9 cellular contexts compared by ENCODE assay signal in the genomic region with DNA sequence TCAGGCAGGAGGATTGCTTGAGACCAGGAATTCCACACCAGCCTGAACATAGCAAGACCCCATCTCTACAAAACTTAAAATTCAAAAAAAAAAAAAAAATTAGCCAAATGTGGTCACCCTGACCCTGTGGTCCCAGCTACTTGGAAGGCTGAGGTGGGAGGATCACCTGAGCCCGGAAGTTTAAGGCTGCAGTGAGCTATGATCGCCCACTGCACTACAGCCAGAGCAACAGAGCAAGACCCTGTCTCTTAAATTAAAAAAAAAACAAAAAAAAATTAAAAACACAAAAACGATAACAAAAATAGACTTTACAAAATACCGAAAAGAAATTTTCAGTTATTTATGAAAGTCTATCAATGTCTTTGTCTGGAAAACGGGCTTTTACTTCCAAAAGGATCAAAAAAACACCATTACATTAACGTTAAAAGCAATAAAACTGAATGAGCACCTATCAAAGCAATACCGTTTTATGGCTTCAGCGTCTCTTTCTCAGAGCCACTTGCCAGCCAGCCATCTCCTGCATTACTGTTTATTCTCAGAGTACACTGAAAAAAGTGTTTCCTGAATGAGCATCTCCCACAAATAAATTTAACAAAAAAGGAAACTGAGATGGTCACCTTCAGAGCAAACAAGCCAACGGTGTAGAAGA. TPM values are rescaled to one million over a fixed set of nuclear protein-coding genes. Genes with fewer than 3 reads are reported as not detected.
A peak's percentile ranks its signal among the peaks of the same experiment; 100 is the strongest.
DNase-seq lines count a peak whose midpoint lies in the region; ATAC-seq and TF ChIP-seq lines count a peak whose summit lies in the region.
"Had no signal": no experiment of that assay in that cellular context is flagged by ENCODE, and none has a peak within 500 bp of the region (broad histone marks: within the 10 kb centered on the region; RNA-seq: fewer than 3 reads in every experiment).

No MANE protein-coding gene starts in this region.

- H3K27ac ChIP-seq in ACC112 (ENCODE audit: low read depth, low read length) (peak overlapping the region; percentile 65), GM23248 (peak overlapping the region; percentile 86), muscle layer of duodenum (ENCODE audit: low read length) (peak overlapping the region; percentile 49), uterus (no peak overlapping the region)

- peak overlapping the region; percentile 65 for H3K4me2 ChIP-seq in GM23248 (ENCODE audit: unreplicated experiment)

- H3K79me2 ChIP-seq in ACC112 (ENCODE audit: control insufficient read depth, insufficient read depth, low read length, unreplicated experiment) = peaks cover 94% of the 10 kb centered on the region
- H3K79me2 ChIP-seq in GM23248 (ENCODE audit: insufficient read depth) = peaks cover 95% of the 10 kb centered on the region

- H3K9me3 Mint-ChIP-seq in activated naive CD8-positive, alpha-beta T cell treated with anti-CD3 and anti-CD28 coated beads for 36 hours = no peaks in the 10 kb centered on the region

- no peaks in the 10 kb centered on the region for H3K9me2 ChIP-seq in GM23248 (ENCODE audit: insufficient read depth)

- no peak for TF ChIP-seq CTCF in uterus (IDR thresholded peaks at IDR 0.05)

- peak overlapping the region; percentile 68 for H3K9ac ChIP-seq in GM23248

- H3K9me3 ChIP-seq in GM23248 (ENCODE audit: low read depth) = no peaks in the 10 kb centered on the region
- no peaks in the 10 kb centered on the region for H3K9me3 ChIP-seq in muscle layer of duodenum (ENCODE audit: control insufficient read depth in 1 of 2, low read length in 2 of 2)
- no peaks in the 10 kb centered on the region for H3K9me3 ChIP-seq in uterus

- H3K4me3 ChIP-seq in ACC112 (ENCODE audit: low read depth, low read length) (peak overlapping the region; percentile 30; the same call in 1 of the 2 replicates), GM23248 (peak overlapping the region; percentile 47), muscle layer of duodenum (ENCODE audit: low read depth in 1 of 2, low read length in 2 of 2) (peak overlapping the region; percentile 21 to 38), uterus (no peak overlapping the region)

- peak overlapping the region; percentile 78 for H3K27ac Mint-ChIP-seq in activated naive CD8-positive, alpha-beta T cell treated with anti-CD3 and anti-CD28 coated beads for 36 hours

- H3K4me1 Mint-ChIP-seq in activated naive CD8-positive, alpha-beta T cell treated with anti-CD3 and anti-CD28 coated beads for 36 hours = peaks cover 83% of the 10 kb centered on the region

- peaks cover 62% of the 10 kb centered on the region for H4K20me1 ChIP-seq in GM23248 (ENCODE audit: insufficient read depth)

- intact Hi-C loops in uterus (cut with DNase I; ENCODE audit: low total_unique reads) = no loop called here

- H3K36me3 Mint-ChIP-seq in activated naive CD8-positive, alpha-beta T cell treated with anti-CD3 and anti-CD28 coated beads for 36 hours = peaks cover 22% of the 10 kb centered on the region

- no peaks in the 10 kb centered on the region for H3K36me3 ChIP-seq in ACC112 (ENCODE audit: insufficient read depth, low read length)
- no peaks in the 10 kb centered on the region for H3K36me3 ChIP-seq in GM23248 (ENCODE audit: low read depth)
- no peaks in the 10 kb centered on the region for H3K36me3 ChIP-seq in muscle layer of duodenum (ENCODE audit: control insufficient read depth in 1 of 2, insufficient read depth in 2 of 2, low read length in 2 of 2)
- no peaks in the 10 kb centered on the region for H3K36me3 ChIP-seq in uterus

- in situ Hi-C loops in GM23248 (cut with MboI) = no loop called here

- no peak for DNase-seq in GM23248
- DNase-seq in activated naive CD8-positive, alpha-beta T cell treated with anti-CD3 and anti-CD28 coated beads for 36 hours = no peak
- no peak for DNase-seq in cerebellar cortex (ENCODE audit: low spot score)
- no peak for DNase-seq in middle frontal gyrus (ENCODE audit: extremely low spot score, low spot score)
- no peak for DNase-seq in uterus
- DNase-seq: Calu3 had no signal

- no peak for ATAC-seq in HG02678 (IDR thresholded peaks at IDR 0.05; ENCODE audit: unreplicated experiment)

- H3F3A ChIP-seq in GM23248 (ENCODE audit: insufficient read depth) = peaks cover 52% of the 10 kb centered on the region

- H3K4me1 ChIP-seq in ACC112 (ENCODE audit: control insufficient read depth, insufficient read depth, low read length, unreplicated experiment) (peaks cover 56% of the 10 kb centered on the region), GM23248 (ENCODE audit: insufficient read depth) (peaks cover 70% of the 10 kb centered on the region), muscle layer of duodenum (ENCODE audit: control insufficient read depth in 1 of 2, insufficient read depth in 2 of 2, low read length in 2 of 2) (peaks cover 35 to 83% of the 10 kb centered on the region in 2 donors), uterus (peaks cover 7 to 35% of the 10 kb centered on the region in 2 donors)

- no peaks in the 10 kb centered on the region for H3K27me3 Mint-ChIP-seq in activated naive CD8-positive, alpha-beta T cell treated with anti-CD3 and anti-CD28 coated beads for 36 hours

- WGBS in GM23248 (ENCODE audit: low coverage in 1 of 2, low lambda C conversion rate in 2 of 2, missing lambda C conversion rate in 2 of 2), 2 experiments = 61 to 66% methylated on average over 9 of the region's 9 CpGs

- TF ChIP-seq POLR2A in uterus (IDR thresholded peaks at IDR 0.05) = no peak

- H3K4me3 Mint-ChIP-seq in activated naive CD8-positive, alpha-beta T cell treated with anti-CD3 and anti-CD28 coated beads for 36 hours = peak overlapping the region; percentile 88

- H2AFZ ChIP-seq in ACC112 (ENCODE audit: low read length, unreplicated experiment) = no peak overlapping the region
- no peak overlapping the region for H2AFZ ChIP-seq in GM23248

- H3K27me3 ChIP-seq in ACC112 (ENCODE audit: insufficient read depth, low read length) (no peaks in the 10 kb centered on the region), GM23248 (replicated peaks; ENCODE audit: insufficient read depth) (no peaks in the 10 kb centered on the region), muscle layer of duodenum (ENCODE audit: low read depth, low read length) (no peaks in the 10 kb centered on the region), uterus (no peaks in the 10 kb centered on the region)

RNA-seq across cellular contexts. Expression of a gene that starts 6.1 kb away (rescaled TPM):
- total RNA-seq in GM23248 (2014; rRNA removed; shearing (Covaris generic)) = 28.3 and 30.6 TPM in 2 replicates
- polyA plus RNA-seq in GM23248 (2016; fragmentation: Nextera tagmentation; extraction: Ambion mirVana) = 13.2 and 13.3 TPM in 2 replicates
- total RNA-seq in activated naive CD8-positive, alpha-beta T cell treated with anti-CD3 and anti-CD28 coated beads for 36 hours = 100 to 1,000 TPM; 167 to 175 TPM
- total RNA-seq in uterus = 100 to 1,000 TPM in 2 of 4 donors, 10 to 100 TPM in 2; 20.9 to 223 (median 122) TPM

Comparison
In these comparisons a context has a peak if more than half of its experiments do, and no peak if none do; other contexts are left out.
1. H3K27ac ChIP-seq: peak in ACC112 (single experiment), GM23248 (single experiment) and muscle layer of duodenum (single experiment); none in uterus (0 of 2).
2. H3K4me3 ChIP-seq: peak in ACC112 (single experiment), GM23248 (single experiment) and muscle layer of duodenum (2 of 2); none in uterus (0 of 2).